In the genomic region with DNA sequence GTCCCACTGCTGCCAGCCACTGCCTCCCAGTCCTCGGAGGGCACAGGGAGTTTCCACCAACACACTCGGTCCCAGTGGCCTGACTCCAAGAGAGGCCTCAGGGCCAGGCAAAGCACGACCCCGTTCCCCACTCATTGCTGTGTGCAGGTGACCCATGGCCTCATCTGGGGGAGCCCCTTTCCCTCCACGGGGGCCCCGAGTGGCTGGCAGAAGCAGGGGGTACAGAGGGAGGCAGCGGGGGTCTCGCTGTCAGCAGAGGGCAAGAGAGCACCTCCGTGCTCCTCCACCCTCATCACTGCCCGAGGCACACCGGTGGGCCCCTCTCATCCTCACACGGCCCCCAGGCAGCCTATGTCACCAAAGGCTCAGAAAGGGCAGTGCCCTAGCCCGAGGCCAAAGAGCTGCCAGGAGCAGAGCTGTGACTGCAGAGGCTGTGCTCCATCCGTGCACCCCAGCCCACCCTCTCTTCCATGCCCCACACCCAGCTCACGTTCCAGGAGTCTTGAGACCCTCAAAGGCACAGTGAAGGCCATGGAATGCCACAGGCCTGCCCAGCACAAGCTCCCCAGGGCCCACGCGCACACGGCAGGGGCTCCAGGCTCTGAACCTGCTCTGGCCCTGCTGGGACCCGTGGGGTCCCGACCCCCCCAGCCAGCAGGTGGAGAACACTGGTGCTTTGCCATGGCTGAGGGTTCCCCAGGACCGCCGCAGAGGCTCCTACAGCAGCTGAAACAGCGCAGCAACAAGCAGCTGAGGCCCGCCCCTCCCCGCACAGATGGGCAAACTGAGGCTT, we compare ENCODE assay signal across 18 cellular contexts.
"Had no signal": no experiment of that assay in that cellular context is flagged by ENCODE, and none has a peak within 500 bp of the region (broad histone marks: within the 10 kb centered on the region; RNA-seq: fewer than 3 reads in every experiment).

No MANE protein-coding gene starts in this region.

- H3K4me2 ChIP-seq: neural progenitor cell had no signal

- H3K4me1 Mint-ChIP-seq: mesothelial cell of epicardium, nephron had no signal

- DNase-seq: cortex of kidney, esophagus squamous epithelium had no signal

- H3K4me1 ChIP-seq: neural progenitor cell, psoas muscle had no signal

- H3K27me3 ChIP-seq: neural progenitor cell, vagina had no signal

- H3K9ac ChIP-seq: neural progenitor cell had no signal

- H3K27ac Mint-ChIP-seq: memory B cell, mesothelial cell of epicardium, nephron, neural progenitor cell had no signal

- H3K4me3 ChIP-seq: esophagus squamous epithelium, heart right ventricle, left ventricle myocardium inferior, lower lobe of right lung, neural progenitor cell, psoas muscle, skin epidermis, suprapubic skin, transverse colon, upper lobe of right lung, vagina had no signal

- H3K9me3 Mint-ChIP-seq: effector memory CD8-positive, alpha-beta T cell; memory B cell; mesothelial cell of epicardium; naive thymus-derived CD4-positive, alpha-beta T cell; nephron; stimulated activated naive CD8-positive, alpha-beta T cell treated with anti-CD3 and anti-CD28 coated beads, Interleukin-15, amount 100 ng/mL, for 72 hours had no signal

- H2AFZ ChIP-seq: neural progenitor cell had no signal

- H3K4me3 Mint-ChIP-seq: memory B cell; mesothelial cell of epicardium; nephron; neural progenitor cell; stimulated activated naive CD8-positive, alpha-beta T cell treated with anti-CD3 and anti-CD28 coated beads, Interleukin-15, amount 100 ng/mL, for 72 hours had no signal

- H3K36me3 Mint-ChIP-seq: memory B cell; mesothelial cell of epicardium; naive thymus-derived CD4-positive, alpha-beta T cell; neural progenitor cell had no signal

- H3K9me3 ChIP-seq: esophagus squamous epithelium, heart right ventricle, left ventricle myocardium inferior, lower lobe of right lung, psoas muscle, suprapubic skin, transverse colon, upper lobe of right lung, vagina had no signal

- H3K36me3 ChIP-seq: neural progenitor cell had no signal

- H3K27ac ChIP-seq: esophagus squamous epithelium, heart right ventricle, left ventricle myocardium inferior, lower lobe of right lung, neural progenitor cell, psoas muscle, skin epidermis, suprapubic skin, transverse colon, upper lobe of right lung, vagina had no signal
